ENCODE assay signal across 2 cellular contexts in genomic region chr13:70923863-70924752, GRCh38.
TF ChIP-seq lines count a peak whose summit lies in the region.

No MANE protein-coding gene starts in this region.

TF ChIP-seq in GM12878, 131 proteins besides CTCF, POLR2A, EP300 and RAD21:
- TF ChIP-seq TCF3 (IDR thresholded peaks at IDR 0.05; ENCODE audit: borderline replicate concordance, insufficient read depth, low read depth, low read length): no peak
- TF ChIP-seq BMI1 (IDR thresholded peaks at IDR 0.05; ENCODE audit: borderline replicate concordance): no peak
- no peak for TF ChIP-seq IKZF1 (conservative IDR thresholded peaks at IDR 0.05)
- no peak for TF ChIP-seq ZNF384 (IDR thresholded peaks at IDR 0.05; ENCODE audit: borderline replicate concordance, low read depth, low read length)
- TF ChIP-seq TARDBP (IDR thresholded peaks at IDR 0.05; ENCODE audit: borderline replicate concordance): no peak
- no peak for TF ChIP-seq YY1 (IDR thresholded peaks at IDR 0.05; ENCODE audit: low read depth, low read length)
- no peak for TF ChIP-seq ZBED1 (IDR thresholded peaks at IDR 0.05; ENCODE audit: borderline replicate concordance)
- TF ChIP-seq, protein P1, sequence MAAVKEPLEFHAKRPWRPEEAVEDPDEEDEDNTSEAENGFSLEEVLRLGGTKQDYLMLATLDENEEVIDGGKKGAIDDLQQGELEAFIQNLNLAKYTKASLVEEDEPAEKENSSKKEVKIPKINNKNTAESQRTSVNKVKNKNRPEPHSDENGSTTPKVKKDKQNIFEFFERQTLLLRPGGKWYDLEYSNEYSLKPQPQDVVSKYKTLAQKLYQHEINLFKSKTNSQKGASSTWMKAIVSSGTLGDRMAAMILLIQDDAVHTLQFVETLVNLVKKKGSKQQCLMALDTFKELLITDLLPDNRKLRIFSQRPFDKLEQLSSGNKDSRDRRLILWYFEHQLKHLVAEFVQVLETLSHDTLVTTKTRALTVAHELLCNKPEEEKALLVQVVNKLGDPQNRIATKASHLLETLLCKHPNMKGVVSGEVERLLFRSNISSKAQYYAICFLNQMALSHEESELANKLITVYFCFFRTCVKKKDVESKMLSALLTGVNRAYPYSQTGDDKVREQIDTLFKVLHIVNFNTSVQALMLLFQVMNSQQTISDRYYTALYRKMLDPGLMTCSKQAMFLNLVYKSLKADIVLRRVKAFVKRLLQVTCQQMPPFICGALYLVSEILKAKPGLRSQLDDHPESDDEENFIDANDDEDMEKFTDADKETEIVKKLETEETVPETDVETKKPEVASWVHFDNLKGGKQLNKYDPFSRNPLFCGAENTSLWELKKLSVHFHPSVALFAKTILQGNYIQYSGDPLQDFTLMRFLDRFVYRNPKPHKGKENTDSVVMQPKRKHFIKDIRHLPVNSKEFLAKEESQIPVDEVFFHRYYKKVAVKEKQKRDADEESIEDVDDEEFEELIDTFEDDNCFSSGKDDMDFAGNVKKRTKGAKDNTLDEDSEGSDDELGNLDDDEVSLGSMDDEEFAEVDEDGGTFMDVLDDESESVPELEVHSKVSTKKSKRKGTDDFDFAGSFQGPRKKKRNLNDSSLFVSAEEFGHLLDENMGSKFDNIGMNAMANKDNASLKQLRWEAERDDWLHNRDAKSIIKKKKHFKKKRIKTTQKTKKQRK (IDR thresholded peaks at IDR 0.05; ENCODE audit: low read depth, low read length): no peak
- TF ChIP-seq DPF2 (IDR thresholded peaks at IDR 0.05): no peak
- no peak for TF ChIP-seq CREB1 (IDR thresholded peaks at IDR 0.05; ENCODE audit: low read depth)
- no peak for TF ChIP-seq NBN (IDR thresholded peaks at IDR 0.05)
- TF ChIP-seq NR2C1 (IDR thresholded peaks at IDR 0.05): no peak
- TF ChIP-seq ZSCAN29 (IDR thresholded peaks at IDR 0.05): no peak
- no peak for TF ChIP-seq NRF1 (conservative IDR thresholded peaks at IDR 0.05; ENCODE audit: low read depth, low read length)
- no peak for TF ChIP-seq ZNF622 (IDR thresholded peaks at IDR 0.05)
- no peak for TF ChIP-seq ATF7 (IDR thresholded peaks at IDR 0.05; ENCODE audit: low read depth)
- no peak for TF ChIP-seq NFYA (IDR thresholded peaks at IDR 0.05; ENCODE audit: borderline replicate concordance, low read depth, low read length)
- no peak for TF ChIP-seq NFIC (IDR thresholded peaks at IDR 0.05; ENCODE audit: low read depth, low read length)
- no peak for TF ChIP-seq PAX5 (IDR thresholded peaks at IDR 0.05; ENCODE audit: borderline replicate concordance, low read depth, low read length)
- no peak for TF ChIP-seq ZNF217 (IDR thresholded peaks at IDR 0.05)
TF ChIP-seq in GM12878: peak in this region for 0.

TF ChIP-seq in HepG2, 621 proteins besides CTCF, POLR2A, EP300 and RAD21:
- TF ChIP-seq, protein P2, sequence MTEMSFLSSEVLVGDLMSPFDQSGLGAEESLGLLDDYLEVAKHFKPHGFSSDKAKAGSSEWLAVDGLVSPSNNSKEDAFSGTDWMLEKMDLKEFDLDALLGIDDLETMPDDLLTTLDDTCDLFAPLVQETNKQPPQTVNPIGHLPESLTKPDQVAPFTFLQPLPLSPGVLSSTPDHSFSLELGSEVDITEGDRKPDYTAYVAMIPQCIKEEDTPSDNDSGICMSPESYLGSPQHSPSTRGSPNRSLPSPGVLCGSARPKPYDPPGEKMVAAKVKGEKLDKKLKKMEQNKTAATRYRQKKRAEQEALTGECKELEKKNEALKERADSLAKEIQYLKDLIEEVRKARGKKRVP (CRISPR knock-in tag; IDR thresholded peaks at IDR 0.05): peak in 1 of 2 experiments; percentile 44; a peak in 1 of 4 replicates
- TF ChIP-seq KMT2A (CRISPR knock-in tag; IDR thresholded peaks at IDR 0.05): no peak
- TF ChIP-seq ARHGAP35 (CRISPR knock-in tag; IDR thresholded peaks at IDR 0.05; ENCODE audit: borderline replicate concordance): no peak
- TF ChIP-seq ZNF777 (CRISPR knock-in tag; IDR thresholded peaks at IDR 0.05): no peak
- no peak for TF ChIP-seq ZFP82 (CRISPR knock-in tag; IDR thresholded peaks at IDR 0.05; ENCODE audit: borderline replicate concordance)
- TF ChIP-seq FOSL2 (CRISPR knock-in tag; IDR thresholded peaks at IDR 0.05): 0 out of 2 replicates have a peak, but pooled peaks have one; percentile 13
